ENCODE assay signal across 20 cellular contexts in genomic region chr14:72142328-72142727, GRCh38.
A peak's percentile ranks its signal among the peaks of the same experiment; 100 is the strongest.
DNase-seq lines count a peak whose midpoint lies in the region; ATAC-seq lines count a peak whose summit lies in the region.
"Had no signal": no experiment of that assay in that cellular context is flagged by ENCODE, and none has a peak within 500 bp of the region (broad histone marks: within the 10 kb centered on the region; RNA-seq: fewer than 3 reads in every experiment).

No MANE protein-coding gene starts in this region.

- H3K9ac ChIP-seq in neuronal stem cell (ENCODE audit: low read depth, low read length, poor library complexity), result no peak overlapping the region

- H3K4ac ChIP-seq in neuronal stem cell (ENCODE audit: low read length), result no peak overlapping the region

- intact Hi-C loops in left ventricle myocardium superior (cut with micrococcal nuclease), result no loop called here

- no peak overlapping the region for H4K8ac ChIP-seq in neuronal stem cell (ENCODE audit: low read depth, low read length)

- H2AFZ ChIP-seq in neuronal stem cell (ENCODE audit: low read length), result no peak overlapping the region
- H2AFZ ChIP-seq: GM23338 had no signal

- no peak overlapping the region for H2BK5ac ChIP-seq in neuronal stem cell (ENCODE audit: low read length)

- DNase-seq in NCI-H1417 (lab: John Stamatoyannopoulos, UW) (peak; percentile 25 to 91 (median 80)), NCI-H1417 treated with DMSO at 0.1 percent for 48 hours (lab: John Stamatoyannopoulos, UW) (no peak), DMS79 treated with DMSO at 0.1 percent for 48 hours (lab: John Stamatoyannopoulos, UW) (peak; percentile 94), NCI-H748 (lab: John Stamatoyannopoulos, UW; ENCODE audit: unreplicated experiment) (peak; percentile 80), left kidney (ENCODE audit: low read depth, low spot score) (peak; percentile 44), neuronal stem cell (ENCODE audit: low spot score) (no peak), left ventricle myocardium superior (no peak)
- DNase-seq in activated effector memory CD4-positive, alpha-beta T cell treated with anti-CD3 and anti-CD28 coated beads, Interleukin-2, amount 50 U/mL, for 16 hours, result no peak
- DNase-seq: BE2C; CD4-positive, alpha-beta memory T cell; DND-41; HCEC 1CT; KG1; NCI-H1436 treated with DMSO at 0.1 percent for 48 hours; NCI-H2081; NCI-H2227 treated with DMSO at 0.1 percent for 48 hours; NCI-H774; PC-3; RPMI8226 had no signal

- H3K4me1 ChIP-seq in neuronal stem cell (ENCODE audit: control insufficient read depth in 2 of 2, insufficient read depth in 1 of 2, low read depth in 1 of 2, low read length in 2 of 2), result no peaks in the 10 kb centered on the region
- H3K4me1 ChIP-seq: BE2C had no signal

- H3K27me3 ChIP-seq in neuronal stem cell (ENCODE audit: control insufficient read depth in 3 of 3, insufficient read depth in 3 of 3, low read depth in 1 of 3, low read length in 3 of 3), result no peaks in the 10 kb centered on the region
- H3K27me3 ChIP-seq: BE2C had no signal

- H3K4me3 ChIP-seq in neuronal stem cell (ENCODE audit: low read length in 2 of 2), result no peak overlapping the region
- H3K4me3 ChIP-seq: GM23338 had no signal

- H4K91ac ChIP-seq in neuronal stem cell (ENCODE audit: low read depth, low read length, poor library complexity), result no peak overlapping the region

- WGBS in neuronal stem cell (ENCODE audit: extremely low coverage in 2 of 2, insufficient read length in 2 of 2, insufficient replicate concordance in 1 of 2), 2 donors, result no CpG with 5 or more reads among the region's 2 CpGs

- no peak overlapping the region for H3K23ac ChIP-seq in neuronal stem cell (ENCODE audit: low read depth, low read length, poor library complexity)

- no peaks in the 10 kb centered on the region for H3K36me3 ChIP-seq in neuronal stem cell (replicated peaks in 1 of 2; ENCODE audit: control insufficient read depth in 2 of 2, insufficient read depth in 2 of 2, low read length in 2 of 2)
- H3K36me3 ChIP-seq: BE2C had no signal

- H2BK120ac ChIP-seq in neuronal stem cell (ENCODE audit: low read depth, low read length), result no peak overlapping the region

- no peak overlapping the region for H3K18ac ChIP-seq in neuronal stem cell (ENCODE audit: low read length)

- H3K9me3 ChIP-seq in neuronal stem cell (replicated peaks in 1 of 2; ENCODE audit: control insufficient read depth in 2 of 2, insufficient read depth in 1 of 2, low read depth in 1 of 2, low read length in 2 of 2), result no peaks in the 10 kb centered on the region
- H3K9me3 ChIP-seq: BE2C had no signal

- H3K27ac ChIP-seq in neuronal stem cell (replicated peaks; ENCODE audit: low read length), result no peak overlapping the region

- no peak overlapping the region for H2BK12ac ChIP-seq in neuronal stem cell (ENCODE audit: low read length)

- ATAC-seq in left ventricle myocardium superior, result no peak
- ATAC-seq: GM23338, PC-3 had no signal

- H2AK5ac ChIP-seq in neuronal stem cell (ENCODE audit: low read depth, low read length), result no peak overlapping the region

- H3K4me2 ChIP-seq in neuronal stem cell (ENCODE audit: insufficient read depth, low read length, poor library complexity, severe bottlenecking), result no peak overlapping the region
- H3K4me2 ChIP-seq: GM23338 had no signal

- H3K14ac ChIP-seq in neuronal stem cell (ENCODE audit: low read length), result no peak overlapping the region

- no peak overlapping the region for H2BK15ac ChIP-seq in neuronal stem cell (ENCODE audit: low read length)

- H3K79me1 ChIP-seq in neuronal stem cell (ENCODE audit: low read depth, low read length), result no peaks in the 10 kb centered on the region

Comparison
In these comparisons a context has a peak if more than half of its experiments do, and no peak if none do; other contexts are left out.
1. DNase-seq: peak in NCI-H1417 (3 of 3), DMS79 treated with DMSO at 0.1 percent for 48 hours (single experiment), NCI-H748 (single experiment) and left kidney (single experiment); none in NCI-H1417 treated with DMSO at 0.1 percent for 48 hours (single experiment), neuronal stem cell (single experiment), activated effector memory CD4-positive, alpha-beta T cell treated with anti-CD3 and anti-CD28 coated beads, Interleukin-2, amount 50 U/mL, for 16 hours (single experiment) and left ventricle myocardium superior (single experiment).